4 cellular contexts compared by ENCODE assay signal in the genomic region with DNA sequence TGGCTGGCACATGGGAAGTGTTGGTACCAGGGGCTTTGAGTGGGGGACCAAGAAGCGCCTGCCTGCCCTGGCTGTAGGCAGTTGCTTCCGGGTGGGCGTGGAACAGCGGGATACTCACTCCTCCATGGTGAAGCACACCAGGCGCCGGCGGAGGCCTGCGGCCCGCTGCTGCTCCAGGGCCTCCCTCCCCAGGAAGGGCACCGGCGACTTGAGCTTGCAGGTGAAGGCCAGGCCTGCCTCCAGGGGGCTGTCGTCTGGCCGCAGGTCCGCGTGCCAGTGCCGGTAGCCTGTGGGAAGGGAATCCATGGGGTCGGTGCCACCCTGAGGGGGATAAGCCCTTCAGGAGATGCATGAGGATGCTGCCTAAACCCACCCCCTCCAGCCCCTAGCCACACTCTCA. TPM values are rescaled to one million over a fixed set of nuclear protein-coding genes. Genes with fewer than 3 reads are reported as not detected.
"Had no signal": no experiment of that assay in that cellular context is flagged by ENCODE, and none has a peak within 500 bp of the region (broad histone marks: within the 10 kb centered on the region; RNA-seq: fewer than 3 reads in every experiment).

No MANE protein-coding gene starts in this region.

- DNase-seq: GDM1, GF-D8 had no signal

- H3K4me3 ChIP-seq: GM12878 had no signal

- ATAC-seq: GM12878 had no signal

RNA-seq across cellular contexts. Expression of gene DBH, which starts 34.3 kb away (rescaled TPM):
- total RNA-seq: G401, GM12878 had no signal
- polyA plus RNA-seq: GM12878 had no signal
